In the genomic region with DNA sequence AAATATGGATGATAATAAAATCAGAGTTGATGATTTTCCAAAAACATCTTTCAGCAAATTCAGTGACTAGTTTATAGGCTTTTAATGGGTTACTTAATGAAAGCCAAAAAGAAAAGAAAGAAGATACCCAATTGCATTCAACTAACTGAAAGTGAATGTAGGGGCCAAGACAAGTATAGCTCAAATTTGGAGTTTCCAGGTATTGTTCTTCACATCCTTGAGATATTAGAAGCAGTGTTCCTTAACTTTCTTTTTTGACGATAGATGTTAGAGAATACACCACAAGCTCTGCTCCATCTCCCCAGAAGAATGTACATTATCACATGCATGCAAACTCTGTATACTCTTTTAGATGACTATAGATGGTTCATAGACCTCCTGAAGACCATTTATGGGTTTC, we compare ENCODE assay signal across 9 cellular contexts.
"Had no signal": no experiment of that assay in that cellular context is flagged by ENCODE, and none has a peak within 500 bp of the region (broad histone marks: within the 10 kb centered on the region; RNA-seq: fewer than 3 reads in every experiment).

No MANE protein-coding gene starts in this region.

- DNase-seq: GM23248, GOT3, H7, HFFc6 had no signal

- H3K9me3 Mint-ChIP-seq: HFFc6, IgD-negative memory B cell had no signal

- H3K27me3 Mint-ChIP-seq: IgD-negative memory B cell had no signal

- H3K36me3 ChIP-seq: HAP-1 had no signal

- ATAC-seq: HCT116, HepG2 had no signal

- H3K27ac Mint-ChIP-seq: HFFc6, IgD-negative memory B cell had no signal

- H3K4me3 Mint-ChIP-seq: HFFc6, IgD-negative memory B cell had no signal

- H3K9me3 ChIP-seq: HAP-1 had no signal

- H3K27ac ChIP-seq: GM23248, HL-60 had no signal

- H3K4me3 ChIP-seq: GM23248, HAP-1 had no signal
